10 cellular contexts compared by ENCODE assay signal in genomic region chr6:16305246-16305725, GRCh38.
A peak's percentile ranks its signal among the peaks of the same experiment; 100 is the strongest.
DNase-seq lines count a peak whose midpoint lies in the region; ATAC-seq and TF ChIP-seq lines count a peak whose summit lies in the region.
"Had no signal": no experiment of that assay in that cellular context is flagged by ENCODE, and none has a peak within 500 bp of the region (broad histone marks: within the 10 kb centered on the region; RNA-seq: fewer than 3 reads in every experiment).

No MANE protein-coding gene starts in this region.

- CTCF ChIA-PET in activated CD8-positive, alpha-beta T cell treated with anti-CD3 and anti-CD28 coated beads for 36 hours (lab: Charles Lee) = interaction anchor here (0.9 kb wide), 1 partner anchor 27 kb away, joined by 3 read pairs; no protein-coding TSS in a partner anchor
- CTCF ChIA-PET in activated CD8-positive, alpha-beta T cell treated with anti-CD3 and anti-CD28 coated beads, Interleukin-2, amount 10 ng/mL, durations not matched to agents 7 days and 5 days (lab: Charles Lee) = no interaction called here

- no peaks in the 10 kb centered on the region for H3K27me3 ChIP-seq in osteoblast (ENCODE audit: insufficient read depth, low read length)

- peak; percentile 53 for DNase-seq in activated CD8-positive, alpha-beta T cell treated with anti-CD3 and anti-CD28 coated beads for 36 hours
- DNase-seq in activated CD8-positive, alpha-beta T cell treated with anti-CD3 and anti-CD28 coated beads, Interleukin-2, amount 10 ng/mL, durations not matched to agents 7 days and 5 days = no peak
- DNase-seq in MV-4-11 (lab: John Stamatoyannopoulos, UW) (peak; percentile 94), osteoblast (ENCODE audit: insufficient read length, low spot score, missing footprints) (no peak), midbrain (lab: John Stamatoyannopoulos, UW) (no peak)
- DNase-seq in stimulated activated naive CD8-positive, alpha-beta T cell treated with anti-CD3 and anti-CD28 coated beads, Interleukin-15, amount 100 ng/mL, for 72 hours = no peak
- DNase-seq in activated naive CD4-positive, alpha-beta T cell treated with anti-CD3 and anti-CD28 coated beads, Interleukin-2, amount 50 U/mL, for 16 hours = no peak
- DNase-seq: islet precursor cell had no signal

- H3K4me2 ChIP-seq in osteoblast (ENCODE audit: insufficient read depth, low read length) = no peak overlapping the region

- TF ChIP-seq CTCF in activated CD8-positive, alpha-beta T cell treated with anti-CD3 and anti-CD28 coated beads for 36 hours (IDR thresholded peaks at IDR 0.05) = no peak
- TF ChIP-seq CTCF in osteoblast (IDR thresholded peaks at IDR 0.05; ENCODE audit: extremely low read depth, low read depth, low read length) = no peak

- no peaks in the 10 kb centered on the region for H3K79me2 ChIP-seq in osteoblast (ENCODE audit: insufficient read depth, low read length)

- no peaks in the 10 kb centered on the region for H3K36me3 ChIP-seq in osteoblast (ENCODE audit: insufficient read depth, low read length)

- H3K27ac ChIP-seq in osteoblast (ENCODE audit: low read depth, low read length) = no peak overlapping the region
- H3K27ac ChIP-seq: skin epidermis had no signal

- no peaks in the 10 kb centered on the region for H3K9me3 Mint-ChIP-seq in activated CD8-positive, alpha-beta T cell treated with anti-CD3 and anti-CD28 coated beads for 36 hours
- no peaks in the 10 kb centered on the region for H3K9me3 Mint-ChIP-seq in activated CD8-positive, alpha-beta T cell treated with anti-CD3 and anti-CD28 coated beads, Interleukin-2, amount 10 ng/mL, durations not matched to agents 7 days and 5 days (ENCODE audit: insufficient read depth)
- H3K9me3 Mint-ChIP-seq in stimulated activated naive CD8-positive, alpha-beta T cell treated with anti-CD3 and anti-CD28 coated beads, Interleukin-15, amount 100 ng/mL, for 72 hours = no peaks in the 10 kb centered on the region

- no peaks in the 10 kb centered on the region for H4K20me1 ChIP-seq in osteoblast (ENCODE audit: insufficient read depth, low read length)

- no peak overlapping the region for H3K4me3 ChIP-seq in osteoblast (ENCODE audit: insufficient read depth, low read length)
- H3K4me3 ChIP-seq: skin epidermis had no signal

- POLR2A ChIA-PET in activated CD8-positive, alpha-beta T cell treated with anti-CD3 and anti-CD28 coated beads for 36 hours (lab: Charles Lee) = interaction anchor here (0.6 kb wide), 1 partner anchor 12 kb away, joined by 3 read pairs; no protein-coding TSS in a partner anchor
- POLR2A ChIA-PET in activated CD8-positive, alpha-beta T cell treated with anti-CD3 and anti-CD28 coated beads, Interleukin-2, amount 10 ng/mL, durations not matched to agents 7 days and 5 days (lab: Charles Lee) = no interaction called here

- no peaks in the 10 kb centered on the region for H3K4me1 ChIP-seq in osteoblast (ENCODE audit: insufficient read depth, low read length)

- no peaks in the 10 kb centered on the region for H3K27me3 Mint-ChIP-seq in activated CD8-positive, alpha-beta T cell treated with anti-CD3 and anti-CD28 coated beads for 36 hours
- H3K27me3 Mint-ChIP-seq in activated CD8-positive, alpha-beta T cell treated with anti-CD3 and anti-CD28 coated beads, Interleukin-2, amount 10 ng/mL, durations not matched to agents 7 days and 5 days (ENCODE audit: low read depth) = no peaks in the 10 kb centered on the region
- H3K27me3 Mint-ChIP-seq in stimulated activated naive CD8-positive, alpha-beta T cell treated with anti-CD3 and anti-CD28 coated beads, Interleukin-15, amount 100 ng/mL, for 72 hours = no peaks in the 10 kb centered on the region

- intact Hi-C loops in activated CD8-positive, alpha-beta T cell treated with anti-CD3 and anti-CD28 coated beads for 36 hours (cut with micrococcal nuclease) = no loop called here

- H3K4me1 Mint-ChIP-seq in activated CD8-positive, alpha-beta T cell treated with anti-CD3 and anti-CD28 coated beads for 36 hours (ENCODE audit: low read depth) = peaks cover 14% of the 10 kb centered on the region
- H3K4me1 Mint-ChIP-seq in activated CD8-positive, alpha-beta T cell treated with anti-CD3 and anti-CD28 coated beads, Interleukin-2, amount 10 ng/mL, durations not matched to agents 7 days and 5 days (ENCODE audit: low read depth) = no peaks in the 10 kb centered on the region
- peaks cover 26% of the 10 kb centered on the region for H3K4me1 Mint-ChIP-seq in stimulated activated naive CD8-positive, alpha-beta T cell treated with anti-CD3 and anti-CD28 coated beads, Interleukin-15, amount 100 ng/mL, for 72 hours

- H2AFZ ChIP-seq in osteoblast (ENCODE audit: low read length) = no peak overlapping the region

- no peak overlapping the region for H3K27ac Mint-ChIP-seq in activated CD8-positive, alpha-beta T cell treated with anti-CD3 and anti-CD28 coated beads for 36 hours
- H3K27ac Mint-ChIP-seq in activated CD8-positive, alpha-beta T cell treated with anti-CD3 and anti-CD28 coated beads, Interleukin-2, amount 10 ng/mL, durations not matched to agents 7 days and 5 days = no peak overlapping the region
- no peak overlapping the region for H3K27ac Mint-ChIP-seq in stimulated activated naive CD8-positive, alpha-beta T cell treated with anti-CD3 and anti-CD28 coated beads, Interleukin-15, amount 100 ng/mL, for 72 hours

- peak; percentile 78 for ATAC-seq in activated CD8-positive, alpha-beta T cell treated with anti-CD3 and anti-CD28 coated beads for 36 hours
- ATAC-seq in activated CD8-positive, alpha-beta T cell treated with anti-CD3 and anti-CD28 coated beads, Interleukin-2, amount 10 ng/mL, durations not matched to agents 7 days and 5 days = no peak
- ATAC-seq in HG02840 (IDR thresholded peaks at IDR 0.05; ENCODE audit: low FRiP score, unreplicated experiment) = peak; percentile 83
- ATAC-seq in stimulated activated naive CD8-positive, alpha-beta T cell treated with anti-CD3 and anti-CD28 coated beads, Interleukin-15, amount 100 ng/mL, for 72 hours = peak; percentile 91

- H3K36me3 Mint-ChIP-seq in activated CD8-positive, alpha-beta T cell treated with anti-CD3 and anti-CD28 coated beads for 36 hours (ENCODE audit: low read depth) = peaks cover 18% of the 10 kb centered on the region
- H3K36me3 Mint-ChIP-seq in activated CD8-positive, alpha-beta T cell treated with anti-CD3 and anti-CD28 coated beads, Interleukin-2, amount 10 ng/mL, durations not matched to agents 7 days and 5 days (ENCODE audit: low read depth) = peaks cover 18% of the 10 kb centered on the region

- H3K4me3 Mint-ChIP-seq in activated CD8-positive, alpha-beta T cell treated with anti-CD3 and anti-CD28 coated beads for 36 hours = no peak overlapping the region
- H3K4me3 Mint-ChIP-seq in activated CD8-positive, alpha-beta T cell treated with anti-CD3 and anti-CD28 coated beads, Interleukin-2, amount 10 ng/mL, durations not matched to agents 7 days and 5 days = no peak overlapping the region
- no peak overlapping the region for H3K4me3 Mint-ChIP-seq in stimulated activated naive CD8-positive, alpha-beta T cell treated with anti-CD3 and anti-CD28 coated beads, Interleukin-15, amount 100 ng/mL, for 72 hours

- no peaks in the 10 kb centered on the region for H3K9me3 ChIP-seq in osteoblast (ENCODE audit: low read depth, low read length)

Comparison
In these comparisons a context has a peak if more than half of its experiments do, and no peak if none do; other contexts are left out.
1. DNase-seq: peak in activated CD8-positive, alpha-beta T cell treated with anti-CD3 and anti-CD28 coated beads for 36 hours (single experiment) and MV-4-11 (single experiment); none in activated CD8-positive, alpha-beta T cell treated with anti-CD3 and anti-CD28 coated beads, Interleukin-2, amount 10 ng/mL, durations not matched to agents 7 days and 5 days (single experiment), stimulated activated naive CD8-positive, alpha-beta T cell treated with anti-CD3 and anti-CD28 coated beads, Interleukin-15, amount 100 ng/mL, for 72 hours (0 of 2), osteoblast (single experiment), activated naive CD4-positive, alpha-beta T cell treated with anti-CD3 and anti-CD28 coated beads, Interleukin-2, amount 50 U/mL, for 16 hours (single experiment) and midbrain (single experiment).